8 cellular contexts compared by ENCODE assay signal in the genomic region with DNA sequence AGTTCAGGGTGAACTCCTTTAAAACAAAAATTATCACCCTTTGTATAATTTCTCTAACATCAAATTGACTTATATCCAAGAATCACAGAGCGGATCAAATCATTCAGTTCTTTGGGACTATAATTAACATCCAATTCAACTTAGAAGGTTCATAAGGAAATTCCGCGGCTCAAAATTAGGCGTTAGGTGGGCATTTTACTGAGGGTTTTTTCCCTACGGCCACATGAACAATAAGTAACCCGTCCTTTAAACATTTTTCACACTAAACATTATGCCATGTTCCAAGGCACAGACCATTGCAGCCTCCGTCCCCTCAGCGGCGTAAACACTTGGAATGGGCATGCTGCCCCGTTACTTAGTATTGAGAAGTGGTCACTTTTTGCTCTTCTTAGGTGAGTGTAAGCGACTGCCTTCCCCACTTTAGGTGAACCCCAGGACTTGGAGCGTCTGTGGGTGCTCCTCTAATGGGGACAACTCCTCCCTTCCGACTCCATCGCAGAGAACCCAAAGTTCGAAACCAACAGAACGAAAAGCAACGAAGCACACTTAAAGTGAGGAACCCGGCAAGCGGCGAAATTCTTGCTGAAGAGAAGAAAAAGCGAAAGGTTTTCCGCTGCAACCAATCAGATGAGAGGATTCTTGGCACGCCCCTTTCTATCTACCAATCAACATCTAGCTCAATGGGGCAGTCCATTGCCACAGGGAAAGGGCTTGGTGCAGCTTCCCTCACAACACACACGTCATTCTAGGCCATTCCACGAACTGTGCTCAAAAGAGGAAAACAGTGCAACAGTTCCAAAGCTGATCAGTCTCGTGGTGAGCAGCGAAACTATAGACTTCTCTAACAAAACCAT. TPM values are rescaled to one million over a fixed set of nuclear protein-coding genes. Genes with fewer than 3 reads are reported as not detected.
DNase-seq lines count a peak whose midpoint lies in the region; ATAC-seq and TF ChIP-seq lines count a peak whose summit lies in the region.

No MANE protein-coding gene starts in this region.

- peaks cover 25 to 47% (median 39%) of the 10 kb centered on the region in 4 donors for H3K4me1 Mint-ChIP-seq in naive thymus-derived CD8-positive, alpha-beta T cell
- peaks cover 20 to 33% of the 10 kb centered on the region in 2 donors for H3K4me1 Mint-ChIP-seq in stimulated activated naive B cell treated with anti-CD40 and anti-IgM and Interleukin-4, amounts not matched to agents 10 μg/mL and 1 μg/mL and 100 μg/mL, for 72 hours

- H3K27ac ChIP-seq in PC-9, result peak overlapping the region; percentile 55

- DNase-seq in DMS79 (lab: John Stamatoyannopoulos, UW) (peak; percentile 89), KBM-7 (peak; percentile 99), PC-9 (peak; percentile 90 to 95), activated T-helper 1 cell treated with Interleukin-2 at 50 U/mL for 16 hours (ENCODE audit: low read depth) (peak; percentile 70), fibroblast of mammary gland (ENCODE audit: low read depth) (peak; percentile 98)
- peak; percentile 59 to 99 (median 92) for DNase-seq in naive thymus-derived CD8-positive, alpha-beta T cell
- DNase-seq in stimulated activated naive B cell treated with anti-CD40 and anti-IgM and Interleukin-4, amounts not matched to agents 10 μg/mL and 1 μg/mL and 100 μg/mL, for 72 hours, result peak; percentile 90

- peaks cover 43% of the 10 kb centered on the region for H3K4me1 ChIP-seq in PC-9 (replicated peaks; ENCODE audit: insufficient read depth)

- H3K9me3 Mint-ChIP-seq in naive thymus-derived CD8-positive, alpha-beta T cell, result no peaks in the 10 kb centered on the region
- H3K9me3 Mint-ChIP-seq in stimulated activated naive B cell treated with anti-CD40 and anti-IgM and Interleukin-4, amounts not matched to agents 10 μg/mL and 1 μg/mL and 100 μg/mL, for 72 hours, result no peaks in the 10 kb centered on the region

- POLR2A ChIA-PET in PC-9 (lab: Charles Lee; ENCODE audit: unreplicated experiment), result interaction anchor here (0.5 to 1.2 kb wide), 17 partner anchors 10 to 1712 kb away, joined by 3 to 10 read pairs (median 5); no protein-coding TSS in a partner anchor
- POLR2A ChIA-PET in naive thymus-derived CD8-positive, alpha-beta T cell (lab: Charles Lee), result interaction anchor here (0.5 to 1.8 kb wide), 16 partner anchors 12 to 1490 kb away, joined by 3 to 9 read pairs (median 4); a partner anchor contains a TSS

- intact Hi-C loops in PC-9 (cut with micrococcal nuclease; ENCODE audit: unreplicated experiment), result loop anchor here (1.0 to 10.0 kb wide), 6 partner anchors 17 to 1333 kb away; a partner anchor contains a TSS

- H3K4me2 ChIP-seq in PC-9, result peak overlapping the region; percentile 84

- peaks cover 9% of the 10 kb centered on the region for H3F3A ChIP-seq in PC-9 (ENCODE audit: insufficient read depth, low read depth)

- H3K9me2 ChIP-seq in PC-9 (ENCODE audit: insufficient read depth), result no peaks in the 10 kb centered on the region

- peak overlapping the region; percentile 91 to 100 (median 99) for H3K4me3 Mint-ChIP-seq in naive thymus-derived CD8-positive, alpha-beta T cell
- H3K4me3 Mint-ChIP-seq in stimulated activated naive B cell treated with anti-CD40 and anti-IgM and Interleukin-4, amounts not matched to agents 10 μg/mL and 1 μg/mL and 100 μg/mL, for 72 hours, result peak overlapping the region; percentile 92 to 98

- CTCF ChIA-PET in PC-9 (lab: Charles Lee), result interaction anchor here (1.2 to 1.5 kb wide), 2 partner anchors 83 to 188 kb away, joined by 4 to 6 read pairs; no protein-coding TSS in a partner anchor

- H3K27me3 Mint-ChIP-seq in naive thymus-derived CD8-positive, alpha-beta T cell, result peaks cover 0 to 3% (median 0%) of the 10 kb centered on the region in 5 donors
- no peaks in the 10 kb centered on the region for H3K27me3 Mint-ChIP-seq in stimulated activated naive B cell treated with anti-CD40 and anti-IgM and Interleukin-4, amounts not matched to agents 10 μg/mL and 1 μg/mL and 100 μg/mL, for 72 hours

- peaks cover 38% of the 10 kb centered on the region for H3K79me2 ChIP-seq in PC-9 (ENCODE audit: low read depth)

- H3K9me3 ChIP-seq in PC-9 (ENCODE audit: insufficient read depth, low read depth), result no peaks in the 10 kb centered on the region; the same call in 1 of the 2 replicates

- TSS peak; percentile 91 for BruUV-seq in PC-9 (replicated peaks; lab: Mats Ljungman, UMichigan)

- peak overlapping the region; percentile 68 for H3K4me3 ChIP-seq in PC-9
- peak overlapping the region; percentile 97 for H3K4me3 ChIP-seq in fibroblast of mammary gland (ENCODE audit: control insufficient read depth, low read depth, low read length)

- H3K27me3 ChIP-seq in PC-9 (ENCODE audit: insufficient read depth, low read depth), result no peaks in the 10 kb centered on the region

- ATAC-seq in GM21723 (IDR thresholded peaks at IDR 0.05; ENCODE audit: unreplicated experiment), result peak; percentile 70
- peak; percentile 74 for ATAC-seq in naive thymus-derived CD8-positive, alpha-beta T cell
- ATAC-seq in stimulated activated naive B cell treated with anti-CD40 and anti-IgM and Interleukin-4, amounts not matched to agents 10 μg/mL and 1 μg/mL and 100 μg/mL, for 72 hours (replicated peaks), result peak; percentile 78 to 80

- TF ChIP-seq CTCF in PC-9 (conservative IDR thresholded peaks at IDR 0.05) (no peak), fibroblast of mammary gland (conservative IDR thresholded peaks at IDR 0.05; ENCODE audit: control insufficient read depth, insufficient read depth, low read depth, low read length) (no peak)

- in situ Hi-C loops in KBM-7 (cut with MboI; ENCODE audit: low pct_unique_long_range_greater_than_20kb, low sequenced_read_pairs), result no loop called here

- H2AFZ ChIP-seq in PC-9, result peak overlapping the region; percentile 89

- H4K20me1 ChIP-seq in PC-9 (ENCODE audit: insufficient read depth), result peaks cover 13% of the 10 kb centered on the region

- H3K36me3 ChIP-seq in PC-9 (ENCODE audit: low read depth), result no peaks in the 10 kb centered on the region

- H3K27ac Mint-ChIP-seq in naive thymus-derived CD8-positive, alpha-beta T cell, result peak overlapping the region; percentile 96 to 100 (median 100)
- H3K27ac Mint-ChIP-seq in stimulated activated naive B cell treated with anti-CD40 and anti-IgM and Interleukin-4, amounts not matched to agents 10 μg/mL and 1 μg/mL and 100 μg/mL, for 72 hours, result peak overlapping the region; percentile 99

- no peaks in the 10 kb centered on the region for H3K36me3 Mint-ChIP-seq in naive thymus-derived CD8-positive, alpha-beta T cell
- peaks cover 0 to 4% of the 10 kb centered on the region in 2 donors for H3K36me3 Mint-ChIP-seq in stimulated activated naive B cell treated with anti-CD40 and anti-IgM and Interleukin-4, amounts not matched to agents 10 μg/mL and 1 μg/mL and 100 μg/mL, for 72 hours

RNA-seq across cellular contexts. Expression of a gene that starts 0.9 kb away (rescaled TPM):
- total RNA-seq in PC-9 (2021), result 31.2 and 34.0 TPM in 2 replicates
- 10 to 100 TPM; 56.2 to 63.1 TPM for total RNA-seq in naive thymus-derived CD8-positive, alpha-beta T cell
- polyA plus RNA-seq in naive thymus-derived CD8-positive, alpha-beta T cell, result 10 to 100 TPM; 10.3 to 14.6 (median 12.4) TPM

Comparison
In these comparisons a context has a peak if more than half of its experiments do, and no peak if none do; other contexts are left out.
1. Peak in every context shown above with its lines: DNase-seq, ATAC-seq, H3K4me3 ChIP-seq and H3K27ac ChIP-seq.